ENCODE assay signal across 8 cellular contexts in genomic region chr5:102152906-102153787, GRCh38.
DNase-seq lines count a peak whose midpoint lies in the region; ATAC-seq and TF ChIP-seq lines count a peak whose summit lies in the region.

No MANE protein-coding gene starts in this region.

- H3K9me3 ChIP-seq in ovary, result no peaks in the 10 kb centered on the region
- no peaks in the 10 kb centered on the region for H3K9me3 ChIP-seq in testis

- WGBS in ovary, 3 donors, result 41 to 45% (median 41%) methylated on average over 5 of the region's 5 CpGs
- 23 to 29% methylated on average over 5 of the region's 5 CpGs for WGBS in testis, 2 donors

- no peak for TF ChIP-seq EP300 in ovary (IDR thresholded peaks at IDR 0.05)

- no peaks in the 10 kb centered on the region for H3K27me3 Mint-ChIP-seq in natural killer cell (ENCODE audit: low read depth in 2 of 2)

- no peak for TF ChIP-seq POLR2A in ovary (IDR thresholded peaks at IDR 0.05)
- TF ChIP-seq POLR2A in testis (IDR thresholded peaks at IDR 0.05), result no peak

- ATAC-seq in GM18907 (IDR thresholded peaks at IDR 0.05; ENCODE audit: unreplicated experiment), result peak; percentile 88
- peak; percentile 50 for ATAC-seq in HG03045 (IDR thresholded peaks at IDR 0.05; ENCODE audit: unreplicated experiment)
- ATAC-seq in natural killer cell, result peak; percentile 58 to 70 (median 64)

- H3K27ac ChIP-seq in ovary (no peak overlapping the region), testis (no peak overlapping the region)

- H3K27ac Mint-ChIP-seq in natural killer cell, result no peak overlapping the region

- H3K4me3 Mint-ChIP-seq in natural killer cell, result peak overlapping the region; percentile 52

- intact Hi-C loops in natural killer cell (cut with micrococcal nuclease), result no loop called here
- intact Hi-C loops in ovary (cut with DNase I), result no loop called here
- intact Hi-C loops in testis (cut with DNase I; ENCODE audit: low total_unique reads), result no loop called here

- no peaks in the 10 kb centered on the region for H3K36me3 Mint-ChIP-seq in natural killer cell

- DNase-seq in D341Med (ENCODE audit: low spot score), result peak; percentile 55
- DNase-seq in NCI-H526 (lab: John Stamatoyannopoulos, UW), result peak; percentile 6 to 29
- DNase-seq in T47D (ENCODE audit: low read depth in 1 of 2, low spot score in 1 of 2), result peak; percentile 37 to 54
- DNase-seq in natural killer cell, result no peak
- no peak for DNase-seq in ovary
- no peak for DNase-seq in testis

- in situ Hi-C loops in T47D (cut with HindIII; ENCODE audit: low pct_unique_long_range_greater_than_20kb, low sequenced_read_pairs), result no loop called here

- no peaks in the 10 kb centered on the region for H3K27me3 ChIP-seq in ovary
- no peaks in the 10 kb centered on the region for H3K27me3 ChIP-seq in testis

- H3K4me1 Mint-ChIP-seq in natural killer cell, result peaks cover 5 to 6% of the 10 kb centered on the region in 2 donors

- no peak overlapping the region for H3K4me3 ChIP-seq in ovary
- no peak overlapping the region for H3K4me3 ChIP-seq in testis

- no peaks in the 10 kb centered on the region for H3K4me1 ChIP-seq in ovary (ENCODE audit: insufficient read depth)
- H3K4me1 ChIP-seq in testis, result no peaks in the 10 kb centered on the region

- peak; percentile 51 for TF ChIP-seq CTCF in natural killer cell (IDR thresholded peaks at IDR 0.05)
- no peak for TF ChIP-seq CTCF in ovary (IDR thresholded peaks at IDR 0.05)
- TF ChIP-seq CTCF in testis (IDR thresholded peaks at IDR 0.05), result peak in 1 of 3 experiments; percentile 22

- H3K36me3 ChIP-seq in ovary, result no peaks in the 10 kb centered on the region
- no peaks in the 10 kb centered on the region for H3K36me3 ChIP-seq in testis (ENCODE audit: low read depth, missing control alignments)

- H3K9me3 Mint-ChIP-seq in natural killer cell, result no peaks in the 10 kb centered on the region

Comparison
In these comparisons a context has a peak if more than half of its experiments do, and no peak if none do; other contexts are left out.
1. DNase-seq: peak in D341Med (single experiment), NCI-H526 (2 of 2) and T47D (2 of 2); none in natural killer cell (single experiment), ovary (0 of 5) and testis (single experiment).
2. Peak in every context shown above with its lines, with median percentiles within 50 percentile points of each other: ATAC-seq.